ENCODE assay signal across 8 cellular contexts in the genomic region with DNA sequence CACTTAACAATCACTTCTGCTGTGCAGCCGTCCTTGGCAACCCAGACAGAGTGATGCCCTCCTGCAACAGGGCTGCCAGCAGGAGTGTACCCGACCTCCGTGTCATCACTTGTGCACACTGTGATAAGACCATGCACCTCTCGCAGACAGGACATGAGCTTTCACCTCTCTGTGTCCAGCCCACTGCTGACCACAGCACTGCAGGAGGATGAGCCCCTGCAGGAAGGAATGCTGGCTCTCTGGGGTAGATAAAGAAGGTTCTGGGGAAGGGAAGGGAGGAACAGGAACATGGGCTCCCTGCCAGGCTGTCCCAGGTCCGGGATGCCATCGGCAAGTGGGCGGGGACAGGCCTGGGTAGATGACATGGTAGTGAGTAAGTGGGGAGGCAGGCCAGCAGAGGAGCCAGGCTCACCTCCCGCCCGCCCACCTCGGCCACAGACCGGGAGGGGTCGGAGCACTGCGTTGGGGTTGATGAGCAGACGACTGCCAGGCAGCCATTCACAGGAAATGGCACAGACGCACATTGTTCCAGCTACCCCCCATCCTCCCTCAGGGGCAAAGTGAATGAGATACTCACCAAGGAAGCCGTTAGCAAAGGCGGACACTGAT. TPM values are rescaled to one million over a fixed set of nuclear protein-coding genes. Genes with fewer than 3 reads are reported as not detected.
A peak's percentile ranks its signal among the peaks of the same experiment; 100 is the strongest.
DNase-seq lines count a peak whose midpoint lies in the region; ATAC-seq and TF ChIP-seq lines count a peak whose summit lies in the region.

No MANE protein-coding gene starts in this region.

- no peak for TF ChIP-seq CTCF in sigmoid colon (IDR thresholded peaks at IDR 0.05)

- no peak for TF ChIP-seq EP300 in sigmoid colon (IDR thresholded peaks at IDR 0.05)

- peaks cover 0 to 35% (median 21%) of the 10 kb centered on the region in 4 donors for H3K4me1 ChIP-seq in sigmoid colon

- no peak for TF ChIP-seq POLR2A in sigmoid colon (IDR thresholded peaks at IDR 0.05)

- H3K9me3 ChIP-seq in sigmoid colon = no peaks in the 10 kb centered on the region

- ATAC-seq in HG03432 (IDR thresholded peaks at IDR 0.05; ENCODE audit: unreplicated experiment) (no peak), GM21367 (IDR thresholded peaks at IDR 0.05; ENCODE audit: unreplicated experiment) (no peak)

- no peaks in the 10 kb centered on the region for H3K27me3 ChIP-seq in sigmoid colon

- no peak overlapping the region for H3K4me3 ChIP-seq in sigmoid colon

- intact Hi-C loops in sigmoid colon (cut with DNase I) = loop anchor here (5.0 kb wide), 1 partner anchor 140 kb away; no protein-coding TSS in a partner anchor

- DNase-seq in LHCN-M2 (ENCODE audit: low read depth) = peak; percentile 90
- peak; percentile 80 for DNase-seq in activated T-cell treated with anti-CD3 and anti-CD28 coated beads for 4 hours
- peak; percentile 99 for DNase-seq in glomerular visceral epithelial cell (ENCODE audit: extremely low spot score)
- DNase-seq in stimulated activated CD8-positive, alpha-beta memory T cell treated with anti-CD3 and anti-CD28 coated beads, Interleukin-12 subunit alpha, Interleukin-12 subunit beta, amount 100 ng/mL, for 4 hours (ENCODE audit: low read depth) = peak; percentile 85
- DNase-seq in sigmoid colon = no peak
- no peak for DNase-seq in NCI-H2171 treated with DMSO at 0.1 percent for 48 hours (lab: John Stamatoyannopoulos, UW)

- H3K36me3 ChIP-seq in sigmoid colon = no peaks in the 10 kb centered on the region

- WGBS in sigmoid colon, 2 donors = 31 to 45% methylated on average over 17 of the region's 17 CpGs

- peak overlapping the region in 2 of 4 donors; percentile 17 to 35 for H3K27ac ChIP-seq in sigmoid colon

RNA-seq across cellular contexts. Expression of a gene that starts 18.6 kb away (rescaled TPM):
- 5.2 and 9.2 TPM in 2 replicates for total RNA-seq in LHCN-M2 (2014; rRNA removed)
- 2.5 TPM for polyA plus RNA-seq in LHCN-M2 (2012)
- total RNA-seq in sigmoid colon = 100 to 1,000 TPM; 233 to 715 (median 381) TPM
- 10 to 100 TPM in 1 of 3 donors, 1 to 10 TPM in 2; 2.8 to 66.9 (median 9.0) TPM for polyA plus RNA-seq in sigmoid colon

RNA-seq across cellular contexts. Expression of a gene that starts 54.5 kb away (rescaled TPM):
- total RNA-seq in LHCN-M2 (2014; rRNA removed) = 145 and 155 TPM in 2 replicates
- 103 TPM for polyA plus RNA-seq in LHCN-M2 (2012)
- 10 to 100 TPM in 1 of 4 donors, 1 to 10 TPM in 3; 1.8 to 21.9 (median 4.6) TPM for total RNA-seq in sigmoid colon
- 10 to 100 TPM; 45.0 to 79.3 (median 56.2) TPM for polyA plus RNA-seq in sigmoid colon

Comparison
In these comparisons a context has a peak if more than half of its experiments do, and no peak if none do; other contexts are left out.
1. DNase-seq: peak in LHCN-M2 (single experiment), activated T-cell treated with anti-CD3 and anti-CD28 coated beads for 4 hours (single experiment), glomerular visceral epithelial cell (single experiment) and stimulated activated CD8-positive, alpha-beta memory T cell treated with anti-CD3 and anti-CD28 coated beads, Interleukin-12 subunit alpha, Interleukin-12 subunit beta, amount 100 ng/mL, for 4 hours (single experiment); none in sigmoid colon (single experiment) and NCI-H2171 treated with DMSO at 0.1 percent for 48 hours (single experiment).
2. RNA of a gene that starts 18.6 kb away (total RNA-seq): 233 to 715 TPM in sigmoid colon; 5.2 to 9.2 TPM in LHCN-M2; every median in the first group is over 10 times any median in the second.